ENCODE assay signal across 11 cellular contexts in the genomic region with DNA sequence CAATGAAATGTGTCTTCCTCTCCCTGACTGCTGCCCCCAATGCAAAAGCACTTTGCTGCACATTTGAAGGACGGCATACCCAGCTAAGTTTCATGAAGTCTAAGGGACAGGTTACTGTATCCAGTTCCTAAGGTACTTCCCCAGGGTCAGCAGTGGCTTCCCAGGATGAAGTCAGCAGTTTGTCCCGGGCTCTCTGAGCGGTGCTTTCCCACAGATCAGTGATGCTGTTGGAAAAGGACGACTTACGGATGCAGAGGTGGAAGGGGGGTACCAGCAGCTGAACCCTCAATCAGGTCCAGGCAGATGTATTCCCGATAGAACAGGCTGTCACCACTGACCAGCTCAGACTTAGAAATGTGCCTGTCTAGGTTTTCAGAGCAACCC.
DNase-seq lines count a peak whose midpoint lies in the region; ATAC-seq and TF ChIP-seq lines count a peak whose summit lies in the region.
"Had no signal": no experiment of that assay in that cellular context is flagged by ENCODE, and none has a peak within 500 bp of the region (broad histone marks: within the 10 kb centered on the region; RNA-seq: fewer than 3 reads in every experiment).

No MANE protein-coding gene starts in this region.

- no peaks in the 10 kb centered on the region for H3K9me3 Mint-ChIP-seq in memory B cell
- H3K9me3 Mint-ChIP-seq: immature natural killer cell had no signal

- peaks cover 43% of the 10 kb centered on the region for H3K27me3 Mint-ChIP-seq in memory B cell

- H3K36me3 ChIP-seq in thoracic aorta (no peaks in the 10 kb centered on the region), MG63 (no peaks in the 10 kb centered on the region)

- H3K4me3 Mint-ChIP-seq in memory B cell: peak overlapping the region; percentile 74

- peaks cover 11 to 41% of the 10 kb centered on the region in 2 donors for H3K4me1 ChIP-seq in thoracic aorta (ENCODE audit: control insufficient read depth in 1 of 2, low read depth in 2 of 2)

- peak overlapping the region; percentile 44 to 50 for H3K27ac ChIP-seq in thoracic aorta

- TF ChIP-seq CTCF in thoracic aorta (IDR thresholded peaks at IDR 0.05): no peak

- no peak overlapping the region for H3K27ac Mint-ChIP-seq in memory B cell
- H3K27ac Mint-ChIP-seq: immature natural killer cell had no signal

- H3K9me3 ChIP-seq in thoracic aorta (no peaks in the 10 kb centered on the region), MG63 (no peaks in the 10 kb centered on the region)

- peak overlapping the region; percentile 71 for H3K4me3 ChIP-seq in thoracic aorta
- no peak overlapping the region for H3K4me3 ChIP-seq in MG63

- H3K4me1 Mint-ChIP-seq in memory B cell: peaks cover 15% of the 10 kb centered on the region

- H3K27me3 ChIP-seq in thoracic aorta (replicated peaks; ENCODE audit: insufficient read depth): no peaks in the 10 kb centered on the region
- H3K27me3 ChIP-seq in MG63: no peaks in the 10 kb centered on the region

- no peaks in the 10 kb centered on the region for H3K36me3 Mint-ChIP-seq in memory B cell

- DNase-seq in M059J (ENCODE audit: low read depth) (peak; percentile 38), dermis blood vessel endothelial cell (peak; percentile 77), memory B cell (ENCODE audit: low spot score in 2 of 2) (no peak), thoracic aorta (ENCODE audit: low spot score) (no peak), HT-29 (ENCODE audit: low spot score) (no peak), MG63 (no peak)
- no peak for DNase-seq in stimulated activated naive CD4-positive, alpha-beta T cell treated with Interleukin-2 at 50 U/mL for 16 hours (lab: John Stamatoyannopoulos, UW)
- DNase-seq: activated effector memory CD4-positive, alpha-beta T cell treated with Interleukin-2 at 50 U/mL for 16 hours; immature natural killer cell; Kasumi-1; SHP77 treated with DMSO at 0.1 percent for 48 hours had no signal

- ATAC-seq in memory B cell (ENCODE audit: low read depth) (no peak), thoracic aorta (ENCODE audit: insufficient number of reproducible peaks, low FRiP score, low read depth) (peak; percentile 24)

Comparison
In these comparisons a context has a peak if more than half of its experiments do, and no peak if none do; other contexts are left out.
1. DNase-seq: peak in M059J (single experiment) and dermis blood vessel endothelial cell (single experiment); none in memory B cell (0 of 2), thoracic aorta (single experiment), HT-29 (single experiment), stimulated activated naive CD4-positive, alpha-beta T cell treated with Interleukin-2 at 50 U/mL for 16 hours (single experiment) and MG63 (single experiment).